In the genomic region with DNA sequence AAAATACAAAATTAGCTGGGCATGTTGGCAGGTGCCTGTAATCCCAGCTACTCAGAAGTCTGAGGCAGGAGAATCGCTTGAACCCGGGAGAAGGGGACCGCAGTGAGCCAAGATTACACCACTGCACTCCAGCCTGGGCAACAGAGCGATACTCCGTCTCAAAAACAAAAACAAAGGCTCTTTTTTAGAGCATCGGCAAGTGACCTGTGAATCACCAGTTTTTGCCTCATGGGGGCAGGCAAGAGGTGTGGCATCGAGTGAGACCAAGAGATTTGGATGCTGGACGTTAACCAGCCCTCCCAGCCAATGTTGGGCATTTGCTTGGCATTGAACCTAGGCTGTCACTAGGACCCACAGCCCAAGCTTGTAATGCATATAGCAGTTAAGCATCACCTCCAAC, we compare ENCODE assay signal across 8 cellular contexts. TPM values are rescaled to one million over a fixed set of nuclear protein-coding genes. Genes with fewer than 3 reads are reported as not detected.
A peak's percentile ranks its signal among the peaks of the same experiment; 100 is the strongest.
DNase-seq lines count a peak whose midpoint lies in the region; ATAC-seq, FAIRE-seq and TF ChIP-seq lines count a peak whose summit lies in the region.

No MANE protein-coding gene starts in this region.

- H3K4me2 ChIP-seq in KMS-11 (no peak overlapping the region), astrocyte (ENCODE audit: low read length) (no peak overlapping the region), keratinocyte (ENCODE audit: control insufficient read depth, extremely low read depth, insufficient read depth, low read depth, low read length) (no peak overlapping the region)

- dilution Hi-C loops in keratinocyte (cut with MboI; ENCODE audit: extremely low pct_ligation_motif_present, low sequenced_read_pairs), result no loop called here

- H4K20me1 ChIP-seq in KMS-11 (ENCODE audit: insufficient read depth) (no peaks in the 10 kb centered on the region), astrocyte (ENCODE audit: insufficient read depth, low read length) (no peaks in the 10 kb centered on the region), keratinocyte (ENCODE audit: control insufficient read depth, extremely low read depth, insufficient read depth, low read length) (no peaks in the 10 kb centered on the region)

- no peaks in the 10 kb centered on the region for H3K36me3 ChIP-seq in KMS-11 (ENCODE audit: insufficient read depth)
- H3K36me3 ChIP-seq in astrocyte (ENCODE audit: insufficient read depth, low read length), result peaks cover 3% of the 10 kb centered on the region
- peaks cover 0 to 6% of the 10 kb centered on the region in 2 experiments for H3K36me3 ChIP-seq in keratinocyte (ENCODE audit: control insufficient read depth in 2 of 2, extremely low read depth in 1 of 2, insufficient read depth in 2 of 2, low read length in 2 of 2)
- peaks cover 0 to 5% of the 10 kb centered on the region in 2 donors for H3K36me3 ChIP-seq in aorta (ENCODE audit: control insufficient read depth in 1 of 2, insufficient read depth in 2 of 2, low read length in 1 of 2)

- intact Hi-C loops in Calu3 (cut with micrococcal nuclease; ENCODE audit: unreplicated experiment), result no loop called here
- intact Hi-C loops in aorta (cut with DNase I), result loop anchor here (5.0 to 10.0 kb wide), 2 partner anchors 229 to 251 kb away; a partner anchor contains a TSS
- intact Hi-C loops in activated T-helper 2 cell treated with anti-CD3 and anti-CD28 coated beads, Interferon-gamma antibody, Interleukin-2, Interleukin-4, amounts not matched to agents 10 μg/mL and 5 μg/mL and 100 μg/mL, durations not matched to agents 14 hours and 24 hours and 36 hours (cut with micrococcal nuclease), result no loop called here

- H3K36me3 Mint-ChIP-seq in Calu3 (ENCODE audit: insufficient read depth, unreplicated experiment) (peaks cover 2% of the 10 kb centered on the region), astrocyte (ENCODE audit: low read depth, unreplicated experiment) (peaks cover 2% of the 10 kb centered on the region)
- no peaks in the 10 kb centered on the region for H3K36me3 Mint-ChIP-seq in activated T-helper 2 cell treated with anti-CD3 and anti-CD28 coated beads, Interferon-gamma antibody, Interleukin-2, Interleukin-4, amounts not matched to agents 10 μg/mL and 5 μg/mL and 100 μg/mL, durations not matched to agents 14 hours and 24 hours and 36 hours (ENCODE audit: low read depth)

- H3K4me1 Mint-ChIP-seq in Calu3 (ENCODE audit: low read depth, unreplicated experiment), result no peaks in the 10 kb centered on the region
- H3K4me1 Mint-ChIP-seq in astrocyte (ENCODE audit: low read depth, unreplicated experiment), result peaks cover 4% of the 10 kb centered on the region
- H3K4me1 Mint-ChIP-seq in activated T-helper 2 cell treated with anti-CD3 and anti-CD28 coated beads, Interferon-gamma antibody, Interleukin-2, Interleukin-4, amounts not matched to agents 10 μg/mL and 5 μg/mL and 100 μg/mL, durations not matched to agents 14 hours and 24 hours and 36 hours (ENCODE audit: low read depth), result no peaks in the 10 kb centered on the region

- H3K79me2 ChIP-seq in KMS-11 (ENCODE audit: insufficient read depth, low read depth) (no peaks in the 10 kb centered on the region), astrocyte (ENCODE audit: insufficient read depth, low read length) (no peaks in the 10 kb centered on the region), keratinocyte (ENCODE audit: control insufficient read depth, insufficient read depth, low read length) (no peaks in the 10 kb centered on the region)

- WGBS in aorta, 2 donors, result 3 to 5% methylated on average over 8 of the region's 8 CpGs

- no peaks in the 10 kb centered on the region for H3K27me3 Mint-ChIP-seq in Calu3 (ENCODE audit: unreplicated experiment)
- H3K27me3 Mint-ChIP-seq in astrocyte (ENCODE audit: low read depth, unreplicated experiment), result peaks cover 3% of the 10 kb centered on the region
- no peaks in the 10 kb centered on the region for H3K27me3 Mint-ChIP-seq in activated T-helper 2 cell treated with anti-CD3 and anti-CD28 coated beads, Interferon-gamma antibody, Interleukin-2, Interleukin-4, amounts not matched to agents 10 μg/mL and 5 μg/mL and 100 μg/mL, durations not matched to agents 14 hours and 24 hours and 36 hours (ENCODE audit: low read depth)

- ATAC-seq in aorta (ENCODE audit: low FRiP score), result peak; percentile 31
- no peak for ATAC-seq in GM18520 (IDR thresholded peaks at IDR 0.05; ENCODE audit: unreplicated experiment)
- no peak for ATAC-seq in GM19395 (IDR thresholded peaks at IDR 0.05; ENCODE audit: unreplicated experiment)

- H3K27me3 ChIP-seq in KMS-11 (ENCODE audit: insufficient read depth, low read depth) (no peaks in the 10 kb centered on the region), astrocyte (ENCODE audit: insufficient read depth, low read length) (no peaks in the 10 kb centered on the region), keratinocyte (ENCODE audit: control insufficient read depth, extremely low read depth, insufficient read depth, low read length) (no peaks in the 10 kb centered on the region), aorta (ENCODE audit: control insufficient read depth in 1 of 2, insufficient read depth in 2 of 2, low read length in 1 of 2) (no peaks in the 10 kb centered on the region)

- H2AFZ ChIP-seq in KMS-11 (ENCODE audit: low read depth), result no peak overlapping the region
- no peak overlapping the region for H2AFZ ChIP-seq in astrocyte (ENCODE audit: low read depth, low read length)
- H2AFZ ChIP-seq in keratinocyte (ENCODE audit: control insufficient read depth, low read length), result no peak overlapping the region

- H3K9ac ChIP-seq in KMS-11, result no peak overlapping the region
- H3K9ac ChIP-seq in astrocyte (ENCODE audit: low read length), result no peak overlapping the region
- H3K9ac ChIP-seq in keratinocyte (ENCODE audit: control insufficient read depth, extremely low read depth, insufficient read depth, low read length), result no peak overlapping the region

- no peak for FAIRE-seq in astrocyte (lab: Jason Lieb, UNC)
- no peak for FAIRE-seq in keratinocyte (lab: Jason Lieb, UNC)

- CTCF ChIA-PET in Calu3 (lab: Charles Lee), result interaction anchor here (1.0 kb wide), 1 partner anchor 14 kb away, joined by 5 read pairs; a partner anchor contains a TSS

- H3K9me1 ChIP-seq in keratinocyte (ENCODE audit: control insufficient read depth, extremely low read depth, insufficient read depth, low read length), result no peaks in the 10 kb centered on the region

- no peaks in the 10 kb centered on the region for H3K4me1 ChIP-seq in KMS-11 (ENCODE audit: low read depth, poor library complexity, severe bottlenecking)
- H3K4me1 ChIP-seq in astrocyte (ENCODE audit: insufficient read depth, low read length), result no peaks in the 10 kb centered on the region
- H3K4me1 ChIP-seq in keratinocyte (ENCODE audit: control insufficient read depth, extremely low read depth, insufficient read depth, low read length), result no peaks in the 10 kb centered on the region
- H3K4me1 ChIP-seq in aorta (ENCODE audit: control insufficient read depth in 1 of 2, insufficient read depth in 2 of 2, low read length in 2 of 2), result peaks cover 0 to 2% of the 10 kb centered on the region in 2 donors

- no TSS peak for BruUV-seq in Calu3 (replicated peaks; lab: Mats Ljungman, UMichigan)

- TF ChIP-seq CTCF in Calu3 (IDR thresholded peaks at IDR 0.05; ENCODE audit: unreplicated experiment), result peak; percentile 71
- TF ChIP-seq CTCF in KMS-11 (conservative IDR thresholded peaks at IDR 0.05; ENCODE audit: low read depth, low read length), result peak; percentile 64
- TF ChIP-seq CTCF in astrocyte (IDR thresholded peaks at IDR 0.05; ENCODE audit: insufficient read depth, low read depth, low read length), result peak; percentile 45
- peak; percentile 14 to 40 (median 23) for TF ChIP-seq CTCF in keratinocyte (optimal IDR thresholded peaks at IDR 0.05 in 1 of 3, IDR thresholded peaks at IDR 0.05 in 1 of 3, conservative IDR thresholded peaks at IDR 0.05 in 1 of 3; ENCODE audit: extremely low read depth in 1 of 3, insufficient read depth in 2 of 3, low read length in 3 of 3)

- H3K4me3 Mint-ChIP-seq in Calu3 (ENCODE audit: low read depth, unreplicated experiment) (no peak overlapping the region), astrocyte (ENCODE audit: unreplicated experiment) (no peak overlapping the region)
- no peak overlapping the region for H3K4me3 Mint-ChIP-seq in activated T-helper 2 cell treated with anti-CD3 and anti-CD28 coated beads, Interferon-gamma antibody, Interleukin-2, Interleukin-4, amounts not matched to agents 10 μg/mL and 5 μg/mL and 100 μg/mL, durations not matched to agents 14 hours and 24 hours and 36 hours (ENCODE audit: low read depth)

- H3K27ac Mint-ChIP-seq in Calu3 (ENCODE audit: unreplicated experiment) (no peak overlapping the region), astrocyte (ENCODE audit: unreplicated experiment) (no peak overlapping the region)
- no peak overlapping the region for H3K27ac Mint-ChIP-seq in activated T-helper 2 cell treated with anti-CD3 and anti-CD28 coated beads, Interferon-gamma antibody, Interleukin-2, Interleukin-4, amounts not matched to agents 10 μg/mL and 5 μg/mL and 100 μg/mL, durations not matched to agents 14 hours and 24 hours and 36 hours

- DNase-seq in Calu3, result peak; percentile 65
- DNase-seq in astrocyte (ENCODE audit: low read depth), result no peak
- DNase-seq in keratinocyte (ENCODE audit: low read depth, low spot score), result no peak
- DNase-seq in aorta, result peak; percentile 57 to 81
- DNase-seq in activated T-helper 2 cell treated with anti-CD3 and anti-CD28 coated beads, Interferon-gamma antibody, Interleukin-2, Interleukin-4, amounts not matched to agents 10 μg/mL and 5 μg/mL and 100 μg/mL, durations not matched to agents 14 hours and 24 hours and 36 hours (ENCODE audit: low spot score), result no peak

- H3K4me3 ChIP-seq in KMS-11 (IDR thresholded peaks at IDR 0.05; ENCODE audit: insufficient read depth, low read depth, low read length) (no peak overlapping the region), astrocyte (ENCODE audit: insufficient read depth, low read depth, low read length) (no peak overlapping the region), keratinocyte (ENCODE audit: control insufficient read depth in 2 of 3, extremely low read depth in 1 of 3, insufficient read depth in 2 of 3, low read depth in 1 of 3, low read length in 3 of 3) (no peak overlapping the region), aorta (ENCODE audit: low read length in 2 of 2) (no peak overlapping the region)

- H3K9me3 Mint-ChIP-seq in Calu3 (ENCODE audit: low read depth, unreplicated experiment) (no peaks in the 10 kb centered on the region), astrocyte (ENCODE audit: unreplicated experiment) (no peaks in the 10 kb centered on the region)
- H3K9me3 Mint-ChIP-seq in activated T-helper 2 cell treated with anti-CD3 and anti-CD28 coated beads, Interferon-gamma antibody, Interleukin-2, Interleukin-4, amounts not matched to agents 10 μg/mL and 5 μg/mL and 100 μg/mL, durations not matched to agents 14 hours and 24 hours and 36 hours, result no peaks in the 10 kb centered on the region

- H3K9me3 ChIP-seq in astrocyte (ENCODE audit: insufficient read depth, low read depth, low read length) (no peaks in the 10 kb centered on the region), keratinocyte (ENCODE audit: control insufficient read depth, low read depth, low read length) (no peaks in the 10 kb centered on the region), aorta (ENCODE audit: control insufficient read depth, low read length) (no peaks in the 10 kb centered on the region)

- no peak overlapping the region for H3K27ac ChIP-seq in KMS-11
- no peak overlapping the region for H3K27ac ChIP-seq in astrocyte (ENCODE audit: low read depth, low read length)
- H3K27ac ChIP-seq in keratinocyte (ENCODE audit: control insufficient read depth, insufficient read depth, low read length), result no peak overlapping the region
- no peak overlapping the region for H3K27ac ChIP-seq in aorta (ENCODE audit: low read depth in 1 of 2, low read length in 2 of 2)

RNA-seq across cellular contexts. Expression of a gene that starts 14.6 kb away (rescaled TPM):
- 63.6 and 65.8 TPM in 2 replicates for total RNA-seq in Calu3 (2022)
- total RNA-seq in astrocyte, result 24.9 and 29.2 TPM in 2 replicates
- 25.2 to 40.2 TPM (median 34.0 TPM) in 3 replicates for polyA plus RNA-seq in keratinocyte
- polyA plus RNA-seq in keratinocyte (2011; ENCODE audit: low read depth), result 13.8 TPM
- 21.6 and 22.2 TPM in 2 replicates for polyA plus RNA-seq in keratinocyte (2011; cell fraction: cytosol; rRNA removed)
- 62.7 and 75.3 TPM in 2 replicates for polyA plus RNA-seq in keratinocyte (2011; cell fraction: nucleus; rRNA removed)
- polyA plus RNA-seq in keratinocyte (2012; ENCODE audit: low replicate concordance), result 26.0 and 26.6 TPM in 2 replicates
- polyA minus RNA-seq in keratinocyte, result 20.1 to 36.4 TPM (median 35.7 TPM) in 3 replicates
- 18.6 TPM for polyA minus RNA-seq in keratinocyte (2011; cell fraction: cytosol; rRNA and poly(A)+ RNA removed)
- 20.4 and 27.7 TPM in 2 replicates for polyA minus RNA-seq in keratinocyte (2011; cell fraction: nucleus; rRNA and poly(A)+ RNA removed)
- total RNA-seq in aorta, result 10 to 100 TPM; 23.4 to 23.9 TPM
- 10 to 100 TPM; 16.8 to 65.7 TPM for polyA plus RNA-seq in aorta
- total RNA-seq in activated T-helper 2 cell treated with anti-CD3 and anti-CD28 coated beads, Interferon-gamma antibody, Interleukin-2, Interleukin-4, amounts not matched to agents 10 μg/mL and 5 μg/mL and 100 μg/mL, durations not matched to agents 14 hours and 24 hours and 36 hours, result 40.3 and 40.7 TPM in 2 replicates

RNA-seq across cellular contexts. Expression of a gene that starts 27.6 kb away (rescaled TPM):
- total RNA-seq in Calu3 (2022) (5.1 and 7.6 TPM in 2 replicates), astrocyte (7.1 and 9.6 TPM in 2 replicates), aorta (10 to 100 TPM; 37.5 to 43.2 TPM)
- polyA plus RNA-seq in keratinocyte (3.6 to 6.5 TPM (median 4.8 TPM) in 3 replicates), aorta (10 to 100 TPM; 46.3 to 61.4 TPM)
- 2.2 TPM for polyA plus RNA-seq in keratinocyte (2011; ENCODE audit: low read depth)
- polyA plus RNA-seq in keratinocyte (2011; cell fraction: cytosol; rRNA removed), result 4.0 and 8.6 TPM in 2 replicates
- polyA plus RNA-seq in keratinocyte (2011; cell fraction: nucleus; rRNA removed), result 2.8 and 4.4 TPM in 2 replicates
- polyA plus RNA-seq in keratinocyte (2012; ENCODE audit: low replicate concordance), result 2.5 and 5.8 TPM in 2 replicates
- 3.9 to 6.7 TPM (median 4.8 TPM) in 3 replicates for polyA minus RNA-seq in keratinocyte
- 8.6 TPM for polyA minus RNA-seq in keratinocyte (2011; cell fraction: cytosol; rRNA and poly(A)+ RNA removed)
- 2.0 and 2.3 TPM in 2 replicates for polyA minus RNA-seq in keratinocyte (2011; cell fraction: nucleus; rRNA and poly(A)+ RNA removed)
- total RNA-seq in activated T-helper 2 cell treated with anti-CD3 and anti-CD28 coated beads, Interferon-gamma antibody, Interleukin-2, Interleukin-4, amounts not matched to agents 10 μg/mL and 5 μg/mL and 100 μg/mL, durations not matched to agents 14 hours and 24 hours and 36 hours, result 1.1 and 1.6 TPM in 2 replicates

Comparison
In these comparisons a context has a peak if more than half of its experiments do, and no peak if none do; other contexts are left out.
1. DNase-seq: peak in Calu3 (single experiment) and aorta (2 of 2); none in astrocyte (single experiment), keratinocyte (single experiment) and activated T-helper 2 cell treated with anti-CD3 and anti-CD28 coated beads, Interferon-gamma antibody, Interleukin-2, Interleukin-4, amounts not matched to agents 10 μg/mL and 5 μg/mL and 100 μg/mL, durations not matched to agents 14 hours and 24 hours and 36 hours (single experiment).
2. intact Hi-C loops: an anchor here in aorta (5.0 to 10.0 kb wide); none called in Calu3 and activated T-helper 2 cell treated with anti-CD3 and anti-CD28 coated beads, Interferon-gamma antibody, Interleukin-2, Interleukin-4, amounts not matched to agents 10 μg/mL and 5 μg/mL and 100 μg/mL, durations not matched to agents 14 hours and 24 hours and 36 hours.
3. Peak in every context shown above with its lines, with median percentiles within 50 percentile points of each other: CTCF ChIP-seq.